ENCODE assay signal across 1 cellular context in genomic region chrX:37684426-37684825, GRCh38.
TF ChIP-seq lines count a peak whose summit lies in the region.

No MANE protein-coding gene starts in this region.

TF ChIP-seq in GM23338, 12 proteins besides CTCF, POLR2A, EP300 and RAD21 (continued from another document):
- TF ChIP-seq ZNF462 (CRISPR knock-in tag; IDR thresholded peaks at IDR 0.05) (no peak), ETS1 (IDR thresholded peaks at IDR 0.05) (no peak), STAT1 (IDR thresholded peaks at IDR 0.05; ENCODE audit: unreplicated experiment) (no peak), CREB1 (CRISPR knock-in tag; IDR thresholded peaks at IDR 0.05; ENCODE audit: low read depth) (no peak)
